ENCODE assay signal across 19 cellular contexts in the genomic region with DNA sequence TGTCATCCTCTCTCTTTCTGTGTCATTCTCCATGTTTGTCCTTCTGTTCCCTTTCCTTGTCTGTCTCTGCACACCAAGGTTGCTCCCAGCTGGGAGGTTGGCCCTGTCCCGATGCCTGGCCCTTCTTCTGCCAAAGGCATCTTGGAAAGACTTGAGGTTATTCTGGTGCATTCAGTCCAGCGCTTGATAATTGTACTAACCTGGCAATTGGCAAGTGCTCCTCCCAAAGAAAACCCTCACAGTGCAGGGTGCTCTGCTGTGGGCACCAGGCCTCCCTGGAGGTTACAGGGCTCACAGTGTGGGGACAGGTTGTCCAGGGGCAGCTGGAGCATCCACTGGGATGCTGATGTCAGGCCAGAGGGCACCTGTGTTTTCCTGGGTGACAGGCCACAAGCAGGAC.
DNase-seq lines count a peak whose midpoint lies in the region; ATAC-seq and TF ChIP-seq lines count a peak whose summit lies in the region.
"Had no signal": no experiment of that assay in that cellular context is flagged by ENCODE, and none has a peak within 500 bp of the region (broad histone marks: within the 10 kb centered on the region; RNA-seq: fewer than 3 reads in every experiment).

No MANE protein-coding gene starts in this region.

- no peak overlapping the region for H3K4me3 ChIP-seq in neural progenitor cell
- H3K4me3 ChIP-seq in upper lobe of right lung = no peak overlapping the region

- intact Hi-C loops in left ventricle myocardium superior (cut with micrococcal nuclease) = no loop called here
- intact Hi-C loops in Right ventricle myocardium inferior (cut with DNase I) = no loop called here
- intact Hi-C loops in upper lobe of right lung (cut with DNase I) = no loop called here

- H3K27ac Mint-ChIP-seq in brain (peak overlapping the region; percentile 68 to 90 (median 86)), neural progenitor cell (peak overlapping the region; percentile 10)
- H3K27ac Mint-ChIP-seq: CD4-positive, CD25-positive, alpha-beta regulatory T cell had no signal

- no peak overlapping the region for H3K27ac ChIP-seq in neural progenitor cell
- H3K27ac ChIP-seq in upper lobe of right lung = no peak overlapping the region
- H3K27ac ChIP-seq: KMS-11 had no signal

- H3K4me2 ChIP-seq in neural progenitor cell = no peak overlapping the region
- H3K4me2 ChIP-seq: KMS-11 had no signal

- peaks cover 47% of the 10 kb centered on the region for H3K79me2 ChIP-seq in neural progenitor cell (ENCODE audit: low read depth)

- peaks cover 15% of the 10 kb centered on the region for H3F3A ChIP-seq in neural progenitor cell (ENCODE audit: low read depth)

- H3K4me1 ChIP-seq in neural progenitor cell (peaks cover 18% of the 10 kb centered on the region), upper lobe of right lung (peaks cover 3% of the 10 kb centered on the region)

- TF ChIP-seq CTCF in brain (conservative IDR thresholded peaks at IDR 0.05) (no peak), neural progenitor cell (IDR thresholded peaks at IDR 0.05) (no peak), upper lobe of right lung (IDR thresholded peaks at IDR 0.05) (no peak)

- H3K9me3 ChIP-seq in neural progenitor cell (ENCODE audit: low read depth) (no peaks in the 10 kb centered on the region), upper lobe of right lung (no peaks in the 10 kb centered on the region)
- H3K9me3 ChIP-seq: BE2C had no signal

- peaks cover 76% of the 10 kb centered on the region for H3K4me1 Mint-ChIP-seq in brain
- peaks cover 38% of the 10 kb centered on the region for H3K4me1 Mint-ChIP-seq in neural progenitor cell
- H3K4me1 Mint-ChIP-seq: CD4-positive, CD25-positive, alpha-beta regulatory T cell had no signal

- H3K9me3 Mint-ChIP-seq in brain (peaks cover 0 to 3% (median 0%) of the 10 kb centered on the region in 5 experiments), neural progenitor cell (no peaks in the 10 kb centered on the region)

- DNase-seq in left ventricle myocardium superior (peak; percentile 31), Right ventricle myocardium inferior (ENCODE audit: missing footprints) (no peak), neural progenitor cell (ENCODE audit: low spot score) (no peak), upper lobe of right lung (peak; percentile 27), COLO829 (ENCODE audit: low spot score) (no peak)
- DNase-seq in activated CD4-positive, CD25-positive, alpha-beta regulatory T cell (lab: John Stamatoyannopoulos, UW) = no peak
- DNase-seq: BE2C; CD4-positive, CD25-positive, alpha-beta regulatory T cell; EL; GOT3; NCI-H1417; NCI-H187; NCI-H2107; NCI-H2227 treated with DMSO at 0.1 percent for 48 hours; NCI-H510A treated with DMSO at 0.1 percent for 48 hours; NCI-H774; SHP77 treated with DMSO at 0.1 percent for 48 hours had no signal

- peaks cover 100% of the 10 kb centered on the region for H4K20me1 ChIP-seq in neural progenitor cell (ENCODE audit: low read depth)

- no peaks in the 10 kb centered on the region for H3K36me3 ChIP-seq in neural progenitor cell
- H3K36me3 ChIP-seq in upper lobe of right lung = no peaks in the 10 kb centered on the region
- H3K36me3 ChIP-seq: BE2C had no signal

- H3K27me3 ChIP-seq in neural progenitor cell (no peaks in the 10 kb centered on the region), upper lobe of right lung (no peaks in the 10 kb centered on the region)
- H3K27me3 ChIP-seq: BE2C had no signal

- ATAC-seq in left ventricle myocardium superior = peak; percentile 57
- no peak for ATAC-seq in Right ventricle myocardium inferior
- no peak for ATAC-seq in upper lobe of right lung

- H3K4me3 Mint-ChIP-seq in brain (peak overlapping the region in 1 of 5 experiments; percentile 33), neural progenitor cell (no peak overlapping the region)
- H3K4me3 Mint-ChIP-seq: CD4-positive, CD25-positive, alpha-beta regulatory T cell had no signal

- H3K9ac ChIP-seq in neural progenitor cell = peak overlapping the region; percentile 19
- H3K9ac ChIP-seq: KMS-11 had no signal

- H3K36me3 Mint-ChIP-seq in brain (no peaks in the 10 kb centered on the region), neural progenitor cell (peaks cover 10% of the 10 kb centered on the region)
- H3K36me3 Mint-ChIP-seq: CD4-positive, CD25-positive, alpha-beta regulatory T cell had no signal

- H3K27me3 Mint-ChIP-seq in brain (no peaks in the 10 kb centered on the region), neural progenitor cell (ENCODE audit: insufficient read depth, low read depth) (peaks cover 11% of the 10 kb centered on the region)
- H3K27me3 Mint-ChIP-seq: CD4-positive, CD25-positive, alpha-beta regulatory T cell had no signal

- H2AFZ ChIP-seq in neural progenitor cell (replicated peaks) = no peak overlapping the region

Comparison
In these comparisons a context has a peak if more than half of its experiments do, and no peak if none do; other contexts are left out.
1. DNase-seq: peak in left ventricle myocardium superior (single experiment) and upper lobe of right lung (single experiment); none in Right ventricle myocardium inferior (single experiment), neural progenitor cell (single experiment), COLO829 (single experiment) and activated CD4-positive, CD25-positive, alpha-beta regulatory T cell (0 of 4).